Comparison of ENCODE assay signal across 8 cellular contexts in genomic region chr6:160462551-160463109, GRCh38.
A peak's percentile ranks its signal among the peaks of the same experiment; 100 is the strongest.
DNase-seq lines count a peak whose midpoint lies in the region; ATAC-seq, FAIRE-seq and TF ChIP-seq lines count a peak whose summit lies in the region.

No MANE protein-coding gene starts in this region.

- H3K36me3 ChIP-seq in effector memory CD4-positive, alpha-beta T cell (ENCODE audit: control insufficient read depth, insufficient read depth, low read length): no peaks in the 10 kb centered on the region
- no peaks in the 10 kb centered on the region for H3K36me3 ChIP-seq in right atrium auricular region

- H3K4me3 Mint-ChIP-seq in stimulated activated effector memory CD8-positive, alpha-beta T cell treated with anti-CD3 and anti-CD28 coated beads, Interleukin-12 subunit alpha, Interleukin-12 subunit beta, amount 100 ng/mL, for 72 hours: peak overlapping the region; percentile 45

- no peak overlapping the region for H3K27ac ChIP-seq in effector memory CD4-positive, alpha-beta T cell (ENCODE audit: insufficient read depth, low read length, poor library complexity, severe bottlenecking)
- H3K27ac ChIP-seq in right atrium auricular region: no peak overlapping the region

- H3K9me3 ChIP-seq in effector memory CD4-positive, alpha-beta T cell (ENCODE audit: control insufficient read depth, low read length): no peaks in the 10 kb centered on the region
- H3K9me3 ChIP-seq in right atrium auricular region: no peaks in the 10 kb centered on the region

- ATAC-seq in HG03280 (IDR thresholded peaks at IDR 0.05; ENCODE audit: unreplicated experiment): peak; percentile 80
- peak; percentile 94 for ATAC-seq in stimulated activated effector memory CD8-positive, alpha-beta T cell treated with anti-CD3 and anti-CD28 coated beads, Interleukin-12 subunit alpha, Interleukin-12 subunit beta, amount 100 ng/mL, for 72 hours

- H3K27ac Mint-ChIP-seq in stimulated activated effector memory CD8-positive, alpha-beta T cell treated with anti-CD3 and anti-CD28 coated beads, Interleukin-12 subunit alpha, Interleukin-12 subunit beta, amount 100 ng/mL, for 72 hours: peak overlapping the region; percentile 69

- TF ChIP-seq CTCF in right atrium auricular region (IDR thresholded peaks at IDR 0.05): no peak

- DNase-seq in AG08395 (ENCODE audit: low spot score): peak; percentile 85
- peak; percentile 30 for DNase-seq in GM19239 (ENCODE audit: insufficient read length, low spot score)
- DNase-seq in T-helper 9 cell: peak; percentile 39
- peak; percentile 45 to 57 (median 51) for DNase-seq in effector memory CD4-positive, alpha-beta T cell
- DNase-seq in stimulated activated effector memory CD8-positive, alpha-beta T cell treated with anti-CD3 and anti-CD28 coated beads, Interleukin-12 subunit alpha, Interleukin-12 subunit beta, amount 100 ng/mL, for 72 hours (ENCODE audit: low spot score in 2 of 2): peak; percentile 48 to 86
- no peak for DNase-seq in hippocampal formation (lab: John Stamatoyannopoulos, UW)
- no peak for DNase-seq in right atrium auricular region (ENCODE audit: low spot score)

- FAIRE-seq in GM19239 (lab: Jason Lieb, UNC): peak; percentile 81

- H3K36me3 Mint-ChIP-seq in stimulated activated effector memory CD8-positive, alpha-beta T cell treated with anti-CD3 and anti-CD28 coated beads, Interleukin-12 subunit alpha, Interleukin-12 subunit beta, amount 100 ng/mL, for 72 hours: peaks cover 9% of the 10 kb centered on the region

- peak overlapping the region; percentile 3 for H3K4me3 ChIP-seq in effector memory CD4-positive, alpha-beta T cell (ENCODE audit: insufficient read depth, low read depth, low read length, poor library complexity, severe bottlenecking)
- H3K4me3 ChIP-seq in right atrium auricular region: no peak overlapping the region

- H3K27me3 ChIP-seq in effector memory CD4-positive, alpha-beta T cell (replicated peaks; ENCODE audit: control insufficient read depth, insufficient read depth, low read length, poor library complexity, severe bottlenecking): no peaks in the 10 kb centered on the region
- no peaks in the 10 kb centered on the region for H3K27me3 ChIP-seq in right atrium auricular region

- H3K9me3 Mint-ChIP-seq in stimulated activated effector memory CD8-positive, alpha-beta T cell treated with anti-CD3 and anti-CD28 coated beads, Interleukin-12 subunit alpha, Interleukin-12 subunit beta, amount 100 ng/mL, for 72 hours: no peaks in the 10 kb centered on the region

- H3K4me1 Mint-ChIP-seq in stimulated activated effector memory CD8-positive, alpha-beta T cell treated with anti-CD3 and anti-CD28 coated beads, Interleukin-12 subunit alpha, Interleukin-12 subunit beta, amount 100 ng/mL, for 72 hours: peaks cover 73% of the 10 kb centered on the region

- H3K4me1 ChIP-seq in effector memory CD4-positive, alpha-beta T cell (ENCODE audit: control insufficient read depth, insufficient read depth, low read length, poor library complexity, severe bottlenecking): peaks cover 56% of the 10 kb centered on the region
- no peaks in the 10 kb centered on the region for H3K4me1 ChIP-seq in right atrium auricular region

Comparison
In these comparisons a context has a peak if more than half of its experiments do, and no peak if none do; other contexts are left out.
1. DNase-seq: peak in AG08395 (single experiment), GM19239 (single experiment), T-helper 9 cell (single experiment), effector memory CD4-positive, alpha-beta T cell (3 of 3) and stimulated activated effector memory CD8-positive, alpha-beta T cell treated with anti-CD3 and anti-CD28 coated beads, Interleukin-12 subunit alpha, Interleukin-12 subunit beta, amount 100 ng/mL, for 72 hours (2 of 2); none in hippocampal formation (0 of 2) and right atrium auricular region (single experiment).